ENCODE assay signal across 2 cellular contexts in the genomic region with DNA sequence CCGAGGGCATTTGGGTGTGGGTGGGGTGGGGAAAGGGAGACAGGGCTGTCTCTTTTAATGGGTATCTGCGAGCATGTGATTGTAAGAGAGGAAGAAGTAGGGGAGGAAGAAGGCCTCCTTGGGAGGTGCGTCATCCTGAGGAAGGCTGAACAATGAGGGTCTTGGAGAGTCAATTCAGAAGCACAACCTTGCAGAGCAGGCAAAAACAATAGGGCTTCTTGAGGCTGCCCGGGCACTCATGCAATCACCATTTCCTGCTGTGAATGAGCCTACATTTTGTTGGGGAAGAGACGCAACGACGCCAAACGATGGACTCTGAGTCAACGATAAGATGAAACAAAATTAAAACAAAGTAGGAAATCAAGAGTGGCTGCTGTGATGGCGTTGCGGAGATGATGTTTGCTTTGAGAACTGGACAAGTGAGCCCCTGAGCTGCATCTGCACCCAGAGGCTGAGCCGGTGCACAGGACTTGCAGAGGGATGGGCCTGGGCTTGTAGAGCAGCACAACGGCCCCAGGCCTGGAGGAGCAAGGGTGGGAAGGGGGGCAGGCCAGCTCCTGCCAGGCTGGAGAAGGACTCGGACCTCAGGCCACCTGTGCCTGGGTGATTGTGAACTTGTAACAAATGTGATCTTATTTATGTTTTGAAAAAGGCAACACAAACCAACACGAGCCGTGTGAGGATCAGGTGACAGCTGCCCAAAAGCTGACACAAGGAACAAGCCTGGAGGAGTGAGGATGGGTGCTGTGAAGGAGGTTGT.
TF ChIP-seq lines count a peak whose summit lies in the region.

No MANE protein-coding gene starts in this region.

TF ChIP-seq in GM23338, 12 proteins besides CTCF, POLR2A, EP300 and RAD21 (continues in another document):
- TF ChIP-seq EZH2 (IDR thresholded peaks at IDR 0.05; ENCODE audit: low read depth, unreplicated experiment) (no peak), POLR2AphosphoS5 (IDR thresholded peaks at IDR 0.05; ENCODE audit: low read depth) (no peak), CREB1 (CRISPR knock-in tag; IDR thresholded peaks at IDR 0.05; ENCODE audit: low read depth) (no peak), NANOG (IDR thresholded peaks at IDR 0.05; ENCODE audit: borderline replicate concordance) (no peak), STAT1 (IDR thresholded peaks at IDR 0.05; ENCODE audit: unreplicated experiment) (no peak), ZNF114 (CRISPR knock-in tag; IDR thresholded peaks at IDR 0.05) (no peak), JUNB (IDR thresholded peaks at IDR 0.05; ENCODE audit: unreplicated experiment) (no peak), ZNF331 (CRISPR knock-in tag; IDR thresholded peaks at IDR 0.05; ENCODE audit: low read depth) (no peak), EZH2phosphoT487 (IDR thresholded peaks at IDR 0.05; ENCODE audit: unreplicated experiment) (no peak)
- TF ChIP-seq, protein P1, sequence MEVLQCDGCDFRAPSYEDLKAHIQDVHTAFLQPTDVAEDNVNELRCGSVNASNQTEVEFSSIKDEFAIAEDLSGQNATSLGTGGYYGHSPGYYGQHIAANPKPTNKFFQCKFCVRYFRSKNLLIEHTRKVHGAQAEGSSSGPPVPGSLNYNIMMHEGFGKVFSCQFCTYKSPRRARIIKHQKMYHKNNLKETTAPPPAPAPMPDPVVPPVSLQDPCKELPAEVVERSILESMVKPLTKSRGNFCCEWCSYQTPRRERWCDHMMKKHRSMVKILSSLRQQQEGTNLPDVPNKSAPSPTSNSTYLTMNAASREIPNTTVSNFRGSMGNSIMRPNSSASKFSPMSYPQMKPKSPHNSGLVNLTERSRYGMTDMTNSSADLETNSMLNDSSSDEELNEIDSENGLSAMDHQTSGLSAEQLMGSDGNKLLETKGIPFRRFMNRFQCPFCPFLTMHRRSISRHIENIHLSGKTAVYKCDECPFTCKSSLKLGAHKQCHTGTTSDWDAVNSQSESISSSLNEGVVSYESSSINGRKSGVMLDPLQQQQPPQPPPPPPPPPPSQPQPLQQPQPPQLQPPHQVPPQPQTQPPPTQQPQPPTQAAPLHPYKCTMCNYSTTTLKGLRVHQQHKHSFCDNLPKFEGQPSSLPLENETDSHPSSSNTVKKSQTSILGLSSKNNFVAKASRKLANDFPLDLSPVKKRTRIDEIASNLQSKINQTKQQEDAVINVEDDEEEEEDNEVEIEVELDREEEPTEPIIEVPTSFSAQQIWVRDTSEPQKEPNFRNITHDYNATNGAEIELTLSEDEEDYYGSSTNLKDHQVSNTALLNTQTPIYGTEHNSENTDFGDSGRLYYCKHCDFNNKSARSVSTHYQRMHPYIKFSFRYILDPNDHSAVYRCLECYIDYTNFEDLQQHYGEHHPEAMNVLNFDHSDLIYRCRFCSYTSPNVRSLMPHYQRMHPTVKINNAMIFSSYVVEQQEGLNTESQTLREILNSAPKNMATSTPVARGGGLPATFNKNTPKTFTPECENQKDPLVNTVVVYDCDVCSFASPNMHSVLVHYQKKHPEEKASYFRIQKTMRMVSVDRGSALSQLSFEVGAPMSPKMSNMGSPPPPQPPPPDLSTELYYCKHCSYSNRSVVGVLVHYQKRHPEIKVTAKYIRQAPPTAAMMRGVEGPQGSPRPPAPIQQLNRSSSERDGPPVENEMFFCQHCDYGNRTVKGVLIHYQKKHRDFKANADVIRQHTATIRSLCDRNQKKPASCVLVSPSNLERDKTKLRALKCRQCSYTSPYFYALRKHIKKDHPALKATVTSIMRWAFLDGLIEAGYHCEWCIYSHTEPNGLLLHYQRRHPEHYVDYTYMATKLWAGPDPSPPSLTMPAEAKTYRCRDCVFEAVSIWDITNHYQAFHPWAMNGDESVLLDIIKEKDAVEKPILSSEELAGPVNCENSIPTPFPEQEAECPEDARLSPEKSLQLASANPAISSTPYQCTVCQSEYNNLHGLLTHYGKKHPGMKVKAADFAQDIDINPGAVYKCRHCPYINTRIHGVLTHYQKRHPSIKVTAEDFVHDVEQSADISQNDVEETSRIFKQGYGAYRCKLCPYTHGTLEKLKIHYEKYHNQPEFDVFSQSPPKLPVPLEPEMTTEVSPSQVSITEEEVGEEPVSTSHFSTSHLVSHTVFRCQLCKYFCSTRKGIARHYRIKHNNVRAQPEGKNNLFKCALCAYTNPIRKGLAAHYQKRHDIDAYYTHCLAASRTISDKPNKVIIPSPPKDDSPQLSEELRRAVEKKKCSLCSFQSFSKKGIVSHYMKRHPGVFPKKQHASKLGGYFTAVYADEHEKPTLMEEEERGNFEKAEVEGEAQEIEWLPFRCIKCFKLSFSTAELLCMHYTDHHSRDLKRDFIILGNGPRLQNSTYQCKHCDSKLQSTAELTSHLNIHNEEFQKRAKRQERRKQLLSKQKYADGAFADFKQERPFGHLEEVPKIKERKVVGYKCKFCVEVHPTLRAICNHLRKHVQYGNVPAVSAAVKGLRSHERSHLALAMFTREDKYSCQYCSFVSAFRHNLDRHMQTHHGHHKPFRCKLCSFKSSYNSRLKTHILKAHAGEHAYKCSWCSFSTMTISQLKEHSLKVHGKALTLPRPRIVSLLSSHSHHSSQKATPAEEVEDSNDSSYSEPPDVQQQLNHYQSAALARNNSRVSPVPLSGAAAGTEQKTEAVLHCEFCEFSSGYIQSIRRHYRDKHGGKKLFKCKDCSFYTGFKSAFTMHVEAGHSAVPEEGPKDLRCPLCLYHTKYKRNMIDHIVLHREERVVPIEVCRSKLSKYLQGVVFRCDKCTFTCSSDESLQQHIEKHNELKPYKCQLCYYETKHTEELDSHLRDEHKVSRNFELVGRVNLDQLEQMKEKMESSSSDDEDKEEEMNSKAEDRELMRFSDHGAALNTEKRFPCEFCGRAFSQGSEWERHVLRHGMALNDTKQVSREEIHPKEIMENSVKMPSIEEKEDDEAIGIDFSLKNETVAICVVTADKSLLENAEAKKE (CRISPR knock-in tag; IDR thresholded peaks at IDR 0.05) = no peak
- TF ChIP-seq, protein P2, sequence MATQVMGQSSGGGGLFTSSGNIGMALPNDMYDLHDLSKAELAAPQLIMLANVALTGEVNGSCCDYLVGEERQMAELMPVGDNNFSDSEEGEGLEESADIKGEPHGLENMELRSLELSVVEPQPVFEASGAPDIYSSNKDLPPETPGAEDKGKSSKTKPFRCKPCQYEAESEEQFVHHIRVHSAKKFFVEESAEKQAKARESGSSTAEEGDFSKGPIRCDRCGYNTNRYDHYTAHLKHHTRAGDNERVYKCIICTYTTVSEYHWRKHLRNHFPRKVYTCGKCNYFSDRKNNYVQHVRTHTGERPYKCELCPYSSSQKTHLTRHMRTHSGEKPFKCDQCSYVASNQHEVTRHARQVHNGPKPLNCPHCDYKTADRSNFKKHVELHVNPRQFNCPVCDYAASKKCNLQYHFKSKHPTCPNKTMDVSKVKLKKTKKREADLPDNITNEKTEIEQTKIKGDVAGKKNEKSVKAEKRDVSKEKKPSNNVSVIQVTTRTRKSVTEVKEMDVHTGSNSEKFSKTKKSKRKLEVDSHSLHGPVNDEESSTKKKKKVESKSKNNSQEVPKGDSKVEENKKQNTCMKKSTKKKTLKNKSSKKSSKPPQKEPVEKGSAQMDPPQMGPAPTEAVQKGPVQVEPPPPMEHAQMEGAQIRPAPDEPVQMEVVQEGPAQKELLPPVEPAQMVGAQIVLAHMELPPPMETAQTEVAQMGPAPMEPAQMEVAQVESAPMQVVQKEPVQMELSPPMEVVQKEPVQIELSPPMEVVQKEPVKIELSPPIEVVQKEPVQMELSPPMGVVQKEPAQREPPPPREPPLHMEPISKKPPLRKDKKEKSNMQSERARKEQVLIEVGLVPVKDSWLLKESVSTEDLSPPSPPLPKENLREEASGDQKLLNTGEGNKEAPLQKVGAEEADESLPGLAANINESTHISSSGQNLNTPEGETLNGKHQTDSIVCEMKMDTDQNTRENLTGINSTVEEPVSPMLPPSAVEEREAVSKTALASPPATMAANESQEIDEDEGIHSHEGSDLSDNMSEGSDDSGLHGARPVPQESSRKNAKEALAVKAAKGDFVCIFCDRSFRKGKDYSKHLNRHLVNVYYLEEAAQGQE (IDR thresholded peaks at IDR 0.05; ENCODE audit: unreplicated experiment) = no peak

TF ChIP-seq in H1, 55 proteins besides CTCF, POLR2A, EP300 and RAD21:
- TF ChIP-seq TAF1 (IDR thresholded peaks at IDR 0.05; ENCODE audit: low read depth, low read length) (no peak), CBX5 (IDR thresholded peaks at IDR 0.05; ENCODE audit: low read depth, low read length) (no peak), ASH2L (IDR thresholded peaks at IDR 0.05; ENCODE audit: low read length) (no peak), POLR2AphosphoS5 (IDR thresholded peaks at IDR 0.05; ENCODE audit: low read depth, low read length) (no peak), KDM5A (IDR thresholded peaks at IDR 0.05; ENCODE audit: low read length) (no peak), SIX5 (IDR thresholded peaks at IDR 0.05; ENCODE audit: low read depth, low read length) (no peak), NANOG (IDR thresholded peaks at IDR 0.05; ENCODE audit: insufficient read depth, low read depth, low read length, poor library complexity, severe bottlenecking) (no peak), BACH1 (IDR thresholded peaks at IDR 0.05; ENCODE audit: low read length) (no peak), RBBP5 (IDR thresholded peaks at IDR 0.05; ENCODE audit: borderline replicate concordance, low read depth, low read length) (no peak), PHF8 (conservative IDR thresholded peaks at IDR 0.05; ENCODE audit: low read depth, low read length) (no peak)
- TF ChIP-seq, protein P3, sequence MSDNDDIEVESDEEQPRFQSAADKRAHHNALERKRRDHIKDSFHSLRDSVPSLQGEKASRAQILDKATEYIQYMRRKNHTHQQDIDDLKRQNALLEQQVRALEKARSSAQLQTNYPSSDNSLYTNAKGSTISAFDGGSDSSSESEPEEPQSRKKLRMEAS (IDR thresholded peaks at IDR 0.05) = no peak
